ENCODE assay signal across 20 cellular contexts in the genomic region with DNA sequence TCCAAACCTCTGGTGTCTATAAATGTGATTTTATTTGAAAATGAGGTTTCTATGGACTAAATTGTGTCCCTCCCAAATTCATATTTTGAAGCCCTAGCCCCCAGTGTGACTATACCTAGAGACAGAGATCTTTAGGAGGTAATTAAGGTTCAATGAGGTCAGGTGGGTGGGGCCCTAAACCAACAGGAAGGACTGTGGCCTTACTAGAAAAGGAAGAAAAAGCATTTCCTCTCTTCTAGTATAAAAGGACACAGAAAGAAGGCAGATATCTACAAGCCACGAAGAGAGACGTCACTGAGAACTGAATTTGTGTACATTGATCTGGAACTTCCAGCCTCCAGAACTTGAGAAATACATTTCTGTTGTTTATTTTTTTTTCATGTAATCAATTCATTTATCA.
DNase-seq lines count a peak whose midpoint lies in the region; ATAC-seq, FAIRE-seq and TF ChIP-seq lines count a peak whose summit lies in the region.
"Had no signal": no experiment of that assay in that cellular context is flagged by ENCODE, and none has a peak within 500 bp of the region (broad histone marks: within the 10 kb centered on the region; RNA-seq: fewer than 3 reads in every experiment).

No MANE protein-coding gene starts in this region.

- no peak for TF ChIP-seq CTCF in pancreas (IDR thresholded peaks at IDR 0.05)

- peaks cover 2% of the 10 kb centered on the region for H3K36me3 Mint-ChIP-seq in activated naive CD8-positive, alpha-beta T cell
- H3K36me3 Mint-ChIP-seq in activated naive CD8-positive, alpha-beta T cell treated with anti-CD3 and anti-CD28 coated beads for 36 hours, result no peaks in the 10 kb centered on the region
- H3K36me3 Mint-ChIP-seq in activated T-helper 2 cell treated with anti-CD3 and anti-CD28 coated beads, Interferon-gamma antibody, Interleukin-2, Interleukin-4, amounts not matched to agents 10 μg/mL and 5 μg/mL and 100 μg/mL, durations not matched to agents 14 hours and 24 hours and 36 hours (ENCODE audit: low read depth), result peaks cover 22% of the 10 kb centered on the region

- DNase-seq in activated naive CD8-positive, alpha-beta T cell treated with anti-CD3 and anti-CD28 coated beads for 36 hours, result no peak
- DNase-seq in OCI-M1 (lab: John Stamatoyannopoulos, UW) (peak; percentile 48), kidney tubule cell (ENCODE audit: low spot score) (no peak), T-helper 9 cell (no peak), pancreas (no peak)
- no peak for DNase-seq in activated T-helper 2 cell treated with anti-CD3 and anti-CD28 coated beads, Interferon-gamma antibody, Interleukin-2, Interleukin-4, amounts not matched to agents 10 μg/mL and 5 μg/mL and 100 μg/mL, durations not matched to agents 14 hours and 24 hours and 36 hours (ENCODE audit: low spot score)
- DNase-seq in stimulated activated naive CD8-positive, alpha-beta T cell treated with anti-CD3 and anti-CD28 coated beads, Interleukin-15, amount 100 ng/mL, for 72 hours, result peak in 1 of 2 donors; percentile 14
- DNase-seq: activated CD4-positive, CD25-positive, alpha-beta regulatory T cell treated with anti-CD3 and anti-CD28 coated beads, Interleukin-2, amount 50 U/mL, for 72 hours; colonic mucosa; foreskin keratinocyte; left lung; MM.1S; NCI-H2107; NCI-H69; right lobe of liver; stimulated activated CD4-positive, alpha-beta T cell treated with anti-CD3 and anti-CD28 coated beads, Interleukin-2, amount 100 ng/mL, for 48 hours had no signal

- H3K4me3 Mint-ChIP-seq in activated naive CD8-positive, alpha-beta T cell, result no peak overlapping the region
- no peak overlapping the region for H3K4me3 Mint-ChIP-seq in activated naive CD8-positive, alpha-beta T cell treated with anti-CD3 and anti-CD28 coated beads for 36 hours
- no peak overlapping the region for H3K4me3 Mint-ChIP-seq in activated T-helper 2 cell treated with anti-CD3 and anti-CD28 coated beads, Interferon-gamma antibody, Interleukin-2, Interleukin-4, amounts not matched to agents 10 μg/mL and 5 μg/mL and 100 μg/mL, durations not matched to agents 14 hours and 24 hours and 36 hours (ENCODE audit: low read depth)
- peak overlapping the region in 1 of 2 donors; percentile 11 for H3K4me3 Mint-ChIP-seq in stimulated activated naive CD8-positive, alpha-beta T cell treated with anti-CD3 and anti-CD28 coated beads, Interleukin-15, amount 100 ng/mL, for 72 hours

- H3K9me3 ChIP-seq in pancreas, result no peaks in the 10 kb centered on the region
- H3K9me3 ChIP-seq: colonic mucosa, left lung, right lobe of liver had no signal

- peaks cover 35% of the 10 kb centered on the region for H3K4me1 Mint-ChIP-seq in activated naive CD8-positive, alpha-beta T cell (ENCODE audit: low read depth)
- H3K4me1 Mint-ChIP-seq in activated naive CD8-positive, alpha-beta T cell treated with anti-CD3 and anti-CD28 coated beads for 36 hours, result peaks cover 21% of the 10 kb centered on the region
- peaks cover 32% of the 10 kb centered on the region for H3K4me1 Mint-ChIP-seq in activated T-helper 2 cell treated with anti-CD3 and anti-CD28 coated beads, Interferon-gamma antibody, Interleukin-2, Interleukin-4, amounts not matched to agents 10 μg/mL and 5 μg/mL and 100 μg/mL, durations not matched to agents 14 hours and 24 hours and 36 hours (ENCODE audit: low read depth)
- H3K4me1 Mint-ChIP-seq in stimulated activated naive CD8-positive, alpha-beta T cell treated with anti-CD3 and anti-CD28 coated beads, Interleukin-15, amount 100 ng/mL, for 72 hours, result peaks cover 38% of the 10 kb centered on the region

- H3K27me3 ChIP-seq in pancreas, result no peaks in the 10 kb centered on the region
- H3K27me3 ChIP-seq: colonic mucosa, foreskin keratinocyte, left lung, right lobe of liver had no signal

- 72 to 80% methylated on average over 2 of the region's 2 CpGs for WGBS in pancreas, 2 donors

- H3K9me3 Mint-ChIP-seq in activated naive CD8-positive, alpha-beta T cell (ENCODE audit: low read depth), result peaks cover 4% of the 10 kb centered on the region
- H3K9me3 Mint-ChIP-seq in activated naive CD8-positive, alpha-beta T cell treated with anti-CD3 and anti-CD28 coated beads for 36 hours, result peaks cover 12% of the 10 kb centered on the region
- peaks cover 41% of the 10 kb centered on the region for H3K9me3 Mint-ChIP-seq in activated T-helper 2 cell treated with anti-CD3 and anti-CD28 coated beads, Interferon-gamma antibody, Interleukin-2, Interleukin-4, amounts not matched to agents 10 μg/mL and 5 μg/mL and 100 μg/mL, durations not matched to agents 14 hours and 24 hours and 36 hours
- H3K9me3 Mint-ChIP-seq in stimulated activated naive CD8-positive, alpha-beta T cell treated with anti-CD3 and anti-CD28 coated beads, Interleukin-15, amount 100 ng/mL, for 72 hours, result peaks cover 21 to 24% of the 10 kb centered on the region in 2 donors

- H3K36me3 ChIP-seq in pancreas, result no peaks in the 10 kb centered on the region
- H3K36me3 ChIP-seq: colonic mucosa, left lung, right lobe of liver had no signal

- intact Hi-C loops in activated T-helper 2 cell treated with anti-CD3 and anti-CD28 coated beads, Interferon-gamma antibody, Interleukin-2, Interleukin-4, amounts not matched to agents 10 μg/mL and 5 μg/mL and 100 μg/mL, durations not matched to agents 14 hours and 24 hours and 36 hours (cut with micrococcal nuclease), result no loop called here
- intact Hi-C loops in pancreas (cut with DNase I), result no loop called here

- ATAC-seq in stimulated activated naive CD8-positive, alpha-beta T cell treated with anti-CD3 and anti-CD28 coated beads, Interleukin-15, amount 100 ng/mL, for 72 hours, result peak; percentile 70
- no peak for ATAC-seq in pancreas
- ATAC-seq: foreskin keratinocyte, left lung, right lobe of liver had no signal

- no peaks in the 10 kb centered on the region for H3K4me1 ChIP-seq in pancreas
- H3K4me1 ChIP-seq: colonic mucosa, left lung, right lobe of liver had no signal

- H3K4me3 ChIP-seq in pancreas, result no peak overlapping the region
- H3K4me3 ChIP-seq: colonic mucosa, left lung, right lobe of liver had no signal

- peak overlapping the region; percentile 24 for H3K27ac Mint-ChIP-seq in activated naive CD8-positive, alpha-beta T cell
- H3K27ac Mint-ChIP-seq in activated naive CD8-positive, alpha-beta T cell treated with anti-CD3 and anti-CD28 coated beads for 36 hours, result no peak overlapping the region
- peak overlapping the region; percentile 30 for H3K27ac Mint-ChIP-seq in activated T-helper 2 cell treated with anti-CD3 and anti-CD28 coated beads, Interferon-gamma antibody, Interleukin-2, Interleukin-4, amounts not matched to agents 10 μg/mL and 5 μg/mL and 100 μg/mL, durations not matched to agents 14 hours and 24 hours and 36 hours
- peak overlapping the region; percentile 75 to 86 for H3K27ac Mint-ChIP-seq in stimulated activated naive CD8-positive, alpha-beta T cell treated with anti-CD3 and anti-CD28 coated beads, Interleukin-15, amount 100 ng/mL, for 72 hours

- H3K27ac ChIP-seq in pancreas, result no peak overlapping the region
- H3K27ac ChIP-seq: colonic mucosa, foreskin keratinocyte, left lung, right lobe of liver had no signal

- FAIRE-seq in pancreas (lab: Jason Lieb, UNC), result no peak
- FAIRE-seq: D721Med, endothelial cell of umbilical vein, RCC 7860 had no signal

- H3K27me3 Mint-ChIP-seq in activated naive CD8-positive, alpha-beta T cell, result no peaks in the 10 kb centered on the region
- no peaks in the 10 kb centered on the region for H3K27me3 Mint-ChIP-seq in activated naive CD8-positive, alpha-beta T cell treated with anti-CD3 and anti-CD28 coated beads for 36 hours
- no peaks in the 10 kb centered on the region for H3K27me3 Mint-ChIP-seq in activated T-helper 2 cell treated with anti-CD3 and anti-CD28 coated beads, Interferon-gamma antibody, Interleukin-2, Interleukin-4, amounts not matched to agents 10 μg/mL and 5 μg/mL and 100 μg/mL, durations not matched to agents 14 hours and 24 hours and 36 hours (ENCODE audit: low read depth)
- H3K27me3 Mint-ChIP-seq in stimulated activated naive CD8-positive, alpha-beta T cell treated with anti-CD3 and anti-CD28 coated beads, Interleukin-15, amount 100 ng/mL, for 72 hours, result no peaks in the 10 kb centered on the region
